Comparison of ENCODE assay signal across 1 cellular context in the genomic region with DNA sequence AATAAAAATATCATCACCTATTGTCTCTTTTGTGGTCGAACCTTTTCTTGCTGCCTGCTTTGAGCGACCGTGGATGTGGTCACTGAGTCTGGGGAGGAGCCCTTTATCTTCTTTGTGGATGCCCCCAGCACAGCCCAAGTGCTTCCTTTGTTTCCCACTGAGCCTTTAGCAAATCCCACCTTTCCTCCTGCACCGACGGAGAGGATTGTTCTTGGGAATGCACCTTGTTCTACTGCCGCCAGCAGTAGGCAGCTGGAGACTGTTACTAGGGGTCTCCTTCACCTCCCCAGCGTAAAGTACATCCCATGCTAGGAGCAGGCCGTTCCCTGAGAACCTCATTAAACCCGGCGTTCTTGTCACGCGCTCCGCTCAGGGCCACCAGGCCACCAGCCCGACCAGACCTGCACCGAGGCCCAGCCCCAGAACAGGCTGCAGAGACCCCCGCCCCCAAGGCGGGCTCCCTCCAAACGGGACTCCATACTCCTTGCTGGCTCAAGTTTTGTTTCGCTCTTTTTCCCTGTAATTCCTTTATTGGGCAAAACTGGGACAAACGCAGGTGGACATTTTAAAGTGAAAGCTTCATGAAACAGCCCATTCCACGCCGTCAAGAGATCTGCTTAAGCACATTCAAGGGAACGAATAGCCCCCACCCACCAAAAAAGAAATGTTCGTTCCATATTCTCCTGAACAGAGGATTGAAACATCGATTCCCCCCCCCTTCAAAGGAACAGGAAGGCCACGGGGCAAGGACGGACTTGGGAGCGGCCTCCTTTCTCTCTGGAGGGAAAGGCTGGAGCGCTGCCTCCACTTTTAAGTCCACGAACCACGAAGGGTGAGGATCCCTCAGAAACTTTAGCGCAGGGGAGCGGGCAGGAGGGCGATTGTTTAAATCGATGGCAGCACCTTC.
A peak's percentile ranks its signal among the peaks of the same experiment; 100 is the strongest.
TF ChIP-seq lines count a peak whose summit lies in the region.

No MANE protein-coding gene starts in this region.

TF ChIP-seq in HepG2, 621 proteins besides CTCF, POLR2A, EP300 and RAD21 (continued from another document and continues in another):
- no peak for TF ChIP-seq NFIB (CRISPR knock-in tag; IDR thresholded peaks at IDR 0.05; ENCODE audit: borderline replicate concordance)
- TF ChIP-seq EHMT2 (IDR thresholded peaks at IDR 0.05; ENCODE audit: borderline replicate concordance, low read depth, low read length), result no peak
- no peak for TF ChIP-seq ZNF329 (CRISPR knock-in tag; IDR thresholded peaks at IDR 0.05; ENCODE audit: low read depth)
- no peak for TF ChIP-seq ZNF567 (CRISPR knock-in tag; IDR thresholded peaks at IDR 0.05; ENCODE audit: borderline replicate concordance)
- TF ChIP-seq, protein P1, sequence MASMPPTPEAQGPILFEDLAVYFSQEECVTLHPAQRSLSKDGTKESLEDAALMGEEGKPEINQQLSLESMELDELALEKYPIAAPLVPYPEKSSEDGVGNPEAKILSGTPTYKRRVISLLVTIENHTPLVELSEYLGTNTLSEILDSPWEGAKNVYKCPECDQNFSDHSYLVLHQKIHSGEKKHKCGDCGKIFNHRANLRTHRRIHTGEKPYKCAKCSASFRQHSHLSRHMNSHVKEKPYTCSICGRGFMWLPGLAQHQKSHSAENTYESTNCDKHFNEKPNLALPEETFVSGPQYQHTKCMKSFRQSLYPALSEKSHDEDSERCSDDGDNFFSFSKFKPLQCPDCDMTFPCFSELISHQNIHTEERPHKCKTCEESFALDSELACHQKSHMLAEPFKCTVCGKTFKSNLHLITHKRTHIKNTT (CRISPR knock-in tag; IDR thresholded peaks at IDR 0.05), result no peak
- TF ChIP-seq, protein P2, sequence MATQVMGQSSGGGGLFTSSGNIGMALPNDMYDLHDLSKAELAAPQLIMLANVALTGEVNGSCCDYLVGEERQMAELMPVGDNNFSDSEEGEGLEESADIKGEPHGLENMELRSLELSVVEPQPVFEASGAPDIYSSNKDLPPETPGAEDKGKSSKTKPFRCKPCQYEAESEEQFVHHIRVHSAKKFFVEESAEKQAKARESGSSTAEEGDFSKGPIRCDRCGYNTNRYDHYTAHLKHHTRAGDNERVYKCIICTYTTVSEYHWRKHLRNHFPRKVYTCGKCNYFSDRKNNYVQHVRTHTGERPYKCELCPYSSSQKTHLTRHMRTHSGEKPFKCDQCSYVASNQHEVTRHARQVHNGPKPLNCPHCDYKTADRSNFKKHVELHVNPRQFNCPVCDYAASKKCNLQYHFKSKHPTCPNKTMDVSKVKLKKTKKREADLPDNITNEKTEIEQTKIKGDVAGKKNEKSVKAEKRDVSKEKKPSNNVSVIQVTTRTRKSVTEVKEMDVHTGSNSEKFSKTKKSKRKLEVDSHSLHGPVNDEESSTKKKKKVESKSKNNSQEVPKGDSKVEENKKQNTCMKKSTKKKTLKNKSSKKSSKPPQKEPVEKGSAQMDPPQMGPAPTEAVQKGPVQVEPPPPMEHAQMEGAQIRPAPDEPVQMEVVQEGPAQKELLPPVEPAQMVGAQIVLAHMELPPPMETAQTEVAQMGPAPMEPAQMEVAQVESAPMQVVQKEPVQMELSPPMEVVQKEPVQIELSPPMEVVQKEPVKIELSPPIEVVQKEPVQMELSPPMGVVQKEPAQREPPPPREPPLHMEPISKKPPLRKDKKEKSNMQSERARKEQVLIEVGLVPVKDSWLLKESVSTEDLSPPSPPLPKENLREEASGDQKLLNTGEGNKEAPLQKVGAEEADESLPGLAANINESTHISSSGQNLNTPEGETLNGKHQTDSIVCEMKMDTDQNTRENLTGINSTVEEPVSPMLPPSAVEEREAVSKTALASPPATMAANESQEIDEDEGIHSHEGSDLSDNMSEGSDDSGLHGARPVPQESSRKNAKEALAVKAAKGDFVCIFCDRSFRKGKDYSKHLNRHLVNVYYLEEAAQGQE (IDR thresholded peaks at IDR 0.05; ENCODE audit: borderline replicate concordance in 1 of 2, low read depth in 1 of 2, low read length in 2 of 2), result peak in 1 of 2 experiments; percentile 7; a peak in 2 of 4 replicates
- TF ChIP-seq TAF1 (CRISPR knock-in tag; IDR thresholded peaks at IDR 0.05), result no peak
- no peak for TF ChIP-seq ARNT2 (CRISPR knock-in tag; IDR thresholded peaks at IDR 0.05; ENCODE audit: low read depth)
- TF ChIP-seq ZNF672 (CRISPR knock-in tag; IDR thresholded peaks at IDR 0.05), result no peak
- 0 out of 2 replicates have a peak, but pooled peaks have one; percentile 4 for TF ChIP-seq TOE1 (CRISPR knock-in tag; IDR thresholded peaks at IDR 0.05)
- TF ChIP-seq, protein P3, sequence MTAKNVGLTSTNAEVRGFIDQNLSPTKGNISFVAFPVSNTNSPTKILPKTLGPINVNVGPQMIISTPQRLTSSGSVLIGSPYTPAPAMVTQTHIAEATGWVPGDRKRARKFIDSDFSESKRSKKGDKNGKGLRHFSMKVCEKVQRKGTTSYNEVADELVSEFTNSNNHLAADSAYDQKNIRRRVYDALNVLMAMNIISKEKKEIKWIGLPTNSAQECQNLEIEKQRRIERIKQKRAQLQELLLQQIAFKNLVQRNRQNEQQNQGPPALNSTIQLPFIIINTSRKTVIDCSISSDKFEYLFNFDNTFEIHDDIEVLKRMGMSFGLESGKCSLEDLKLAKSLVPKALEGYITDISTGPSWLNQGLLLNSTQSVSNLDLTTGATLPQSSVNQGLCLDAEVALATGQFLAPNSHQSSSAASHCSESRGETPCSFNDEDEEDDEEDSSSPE (CRISPR knock-in tag; IDR thresholded peaks at IDR 0.05), result no peak; the same call in 1 of the 2 replicates
- TF ChIP-seq ZMYM2 (CRISPR knock-in tag; IDR thresholded peaks at IDR 0.05), result no peak
- peak; percentile 17; the same call in 1 of the 2 replicates for TF ChIP-seq SOX5 (CRISPR knock-in tag; IDR thresholded peaks at IDR 0.05; ENCODE audit: borderline replicate concordance)
- no peak for TF ChIP-seq ZNF460 (CRISPR knock-in tag; IDR thresholded peaks at IDR 0.05; ENCODE audit: borderline replicate concordance)
- TF ChIP-seq SMAD3 (CRISPR knock-in tag; IDR thresholded peaks at IDR 0.05), result no peak
- no peak for TF ChIP-seq PRMT3 (CRISPR knock-in tag; IDR thresholded peaks at IDR 0.05; ENCODE audit: borderline replicate concordance, low read depth)
- 0 out of 2 replicates have a peak, but pooled peaks have one; percentile 37 for TF ChIP-seq ZNF577 (CRISPR knock-in tag; IDR thresholded peaks at IDR 0.05; ENCODE audit: borderline replicate concordance, low read depth)
- TF ChIP-seq, protein P4, sequence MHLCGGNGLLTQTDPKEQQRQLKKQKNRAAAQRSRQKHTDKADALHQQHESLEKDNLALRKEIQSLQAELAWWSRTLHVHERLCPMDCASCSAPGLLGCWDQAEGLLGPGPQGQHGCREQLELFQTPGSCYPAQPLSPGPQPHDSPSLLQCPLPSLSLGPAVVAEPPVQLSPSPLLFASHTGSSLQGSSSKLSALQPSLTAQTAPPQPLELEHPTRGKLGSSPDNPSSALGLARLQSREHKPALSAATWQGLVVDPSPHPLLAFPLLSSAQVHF (CRISPR knock-in tag; IDR thresholded peaks at IDR 0.05), result no peak
- no peak for TF ChIP-seq ZNF530 (CRISPR knock-in tag; IDR thresholded peaks at IDR 0.05; ENCODE audit: low read depth)
- no peak for TF ChIP-seq ZMAT3 (CRISPR knock-in tag; conservative IDR thresholded peaks at IDR 0.05)
- no peak for TF ChIP-seq REXO4 (CRISPR knock-in tag; IDR thresholded peaks at IDR 0.05; ENCODE audit: borderline replicate concordance)
- TF ChIP-seq CENPX (CRISPR knock-in tag; IDR thresholded peaks at IDR 0.05), result no peak
- TF ChIP-seq ZNF33A (CRISPR knock-in tag; IDR thresholded peaks at IDR 0.05; ENCODE audit: borderline replicate concordance), result 0 out of 2 replicates have a peak, but pooled peaks have one; percentile 97
- TF ChIP-seq ZNF432 (CRISPR knock-in tag; IDR thresholded peaks at IDR 0.05; ENCODE audit: borderline replicate concordance), result no peak
- no peak for TF ChIP-seq KDM6A (CRISPR knock-in tag; IDR thresholded peaks at IDR 0.05; ENCODE audit: low read depth)
- TF ChIP-seq, protein P5, sequence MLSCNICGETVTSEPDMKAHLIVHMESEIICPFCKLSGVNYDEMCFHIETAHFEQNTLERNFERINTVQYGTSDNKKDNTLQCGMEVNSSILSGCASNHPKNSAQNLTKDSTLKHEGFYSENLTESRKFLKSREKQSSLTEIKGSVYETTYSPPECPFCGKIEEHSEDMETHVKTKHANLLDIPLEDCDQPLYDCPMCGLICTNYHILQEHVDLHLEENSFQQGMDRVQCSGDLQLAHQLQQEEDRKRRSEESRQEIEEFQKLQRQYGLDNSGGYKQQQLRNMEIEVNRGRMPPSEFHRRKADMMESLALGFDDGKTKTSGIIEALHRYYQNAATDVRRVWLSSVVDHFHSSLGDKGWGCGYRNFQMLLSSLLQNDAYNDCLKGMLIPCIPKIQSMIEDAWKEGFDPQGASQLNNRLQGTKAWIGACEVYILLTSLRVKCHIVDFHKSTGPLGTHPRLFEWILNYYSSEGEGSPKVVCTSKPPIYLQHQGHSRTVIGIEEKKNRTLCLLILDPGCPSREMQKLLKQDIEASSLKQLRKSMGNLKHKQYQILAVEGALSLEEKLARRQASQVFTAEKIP (CRISPR knock-in tag; IDR thresholded peaks at IDR 0.05; ENCODE audit: borderline replicate concordance), result no peak
- TF ChIP-seq GATAD1 (CRISPR knock-in tag; IDR thresholded peaks at IDR 0.05), result no peak
- TF ChIP-seq STAG1 (CRISPR knock-in tag; IDR thresholded peaks at IDR 0.05), result peak; percentile 58
- 0 out of 2 replicates have a peak, but pooled peaks have one; percentile 31 for TF ChIP-seq KLF11 (CRISPR knock-in tag; IDR thresholded peaks at IDR 0.05)
- TF ChIP-seq GTF3A (CRISPR knock-in tag; conservative IDR thresholded peaks at IDR 0.05), result 0 out of 2 replicates have a peak, but pooled peaks have one; percentile 14
- 0 out of 2 replicates have a peak, but pooled peaks have one; percentile 41 for TF ChIP-seq ZFP1 (CRISPR knock-in tag; IDR thresholded peaks at IDR 0.05)
- no peak for TF ChIP-seq KDM5B (CRISPR knock-in tag; IDR thresholded peaks at IDR 0.05; ENCODE audit: borderline replicate concordance)
- TF ChIP-seq ZNF775 (CRISPR knock-in tag; IDR thresholded peaks at IDR 0.05; ENCODE audit: borderline replicate concordance), result no peak
- TF ChIP-seq, protein P6, sequence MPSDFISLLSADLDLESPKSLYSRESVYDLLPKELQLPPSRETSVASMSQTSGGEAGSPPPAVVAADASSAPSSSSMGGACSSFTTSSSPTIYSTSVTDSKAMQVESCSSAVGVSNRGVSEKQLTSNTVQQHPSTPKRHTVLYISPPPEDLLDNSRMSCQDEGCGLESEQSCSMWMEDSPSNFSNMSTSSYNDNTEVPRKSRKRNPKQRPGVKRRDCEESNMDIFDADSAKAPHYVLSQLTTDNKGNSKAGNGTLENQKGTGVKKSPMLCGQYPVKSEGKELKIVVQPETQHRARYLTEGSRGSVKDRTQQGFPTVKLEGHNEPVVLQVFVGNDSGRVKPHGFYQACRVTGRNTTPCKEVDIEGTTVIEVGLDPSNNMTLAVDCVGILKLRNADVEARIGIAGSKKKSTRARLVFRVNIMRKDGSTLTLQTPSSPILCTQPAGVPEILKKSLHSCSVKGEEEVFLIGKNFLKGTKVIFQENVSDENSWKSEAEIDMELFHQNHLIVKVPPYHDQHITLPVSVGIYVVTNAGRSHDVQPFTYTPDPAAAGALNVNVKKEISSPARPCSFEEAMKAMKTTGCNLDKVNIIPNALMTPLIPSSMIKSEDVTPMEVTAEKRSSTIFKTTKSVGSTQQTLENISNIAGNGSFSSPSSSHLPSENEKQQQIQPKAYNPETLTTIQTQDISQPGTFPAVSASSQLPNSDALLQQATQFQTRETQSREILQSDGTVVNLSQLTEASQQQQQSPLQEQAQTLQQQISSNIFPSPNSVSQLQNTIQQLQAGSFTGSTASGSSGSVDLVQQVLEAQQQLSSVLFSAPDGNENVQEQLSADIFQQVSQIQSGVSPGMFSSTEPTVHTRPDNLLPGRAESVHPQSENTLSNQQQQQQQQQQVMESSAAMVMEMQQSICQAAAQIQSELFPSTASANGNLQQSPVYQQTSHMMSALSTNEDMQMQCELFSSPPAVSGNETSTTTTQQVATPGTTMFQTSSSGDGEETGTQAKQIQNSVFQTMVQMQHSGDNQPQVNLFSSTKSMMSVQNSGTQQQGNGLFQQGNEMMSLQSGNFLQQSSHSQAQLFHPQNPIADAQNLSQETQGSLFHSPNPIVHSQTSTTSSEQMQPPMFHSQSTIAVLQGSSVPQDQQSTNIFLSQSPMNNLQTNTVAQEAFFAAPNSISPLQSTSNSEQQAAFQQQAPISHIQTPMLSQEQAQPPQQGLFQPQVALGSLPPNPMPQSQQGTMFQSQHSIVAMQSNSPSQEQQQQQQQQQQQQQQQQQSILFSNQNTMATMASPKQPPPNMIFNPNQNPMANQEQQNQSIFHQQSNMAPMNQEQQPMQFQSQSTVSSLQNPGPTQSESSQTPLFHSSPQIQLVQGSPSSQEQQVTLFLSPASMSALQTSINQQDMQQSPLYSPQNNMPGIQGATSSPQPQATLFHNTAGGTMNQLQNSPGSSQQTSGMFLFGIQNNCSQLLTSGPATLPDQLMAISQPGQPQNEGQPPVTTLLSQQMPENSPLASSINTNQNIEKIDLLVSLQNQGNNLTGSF (CRISPR knock-in tag; IDR thresholded peaks at IDR 0.05), result no peak; the same call in 1 of the 2 replicates
- TF ChIP-seq, protein P7, sequence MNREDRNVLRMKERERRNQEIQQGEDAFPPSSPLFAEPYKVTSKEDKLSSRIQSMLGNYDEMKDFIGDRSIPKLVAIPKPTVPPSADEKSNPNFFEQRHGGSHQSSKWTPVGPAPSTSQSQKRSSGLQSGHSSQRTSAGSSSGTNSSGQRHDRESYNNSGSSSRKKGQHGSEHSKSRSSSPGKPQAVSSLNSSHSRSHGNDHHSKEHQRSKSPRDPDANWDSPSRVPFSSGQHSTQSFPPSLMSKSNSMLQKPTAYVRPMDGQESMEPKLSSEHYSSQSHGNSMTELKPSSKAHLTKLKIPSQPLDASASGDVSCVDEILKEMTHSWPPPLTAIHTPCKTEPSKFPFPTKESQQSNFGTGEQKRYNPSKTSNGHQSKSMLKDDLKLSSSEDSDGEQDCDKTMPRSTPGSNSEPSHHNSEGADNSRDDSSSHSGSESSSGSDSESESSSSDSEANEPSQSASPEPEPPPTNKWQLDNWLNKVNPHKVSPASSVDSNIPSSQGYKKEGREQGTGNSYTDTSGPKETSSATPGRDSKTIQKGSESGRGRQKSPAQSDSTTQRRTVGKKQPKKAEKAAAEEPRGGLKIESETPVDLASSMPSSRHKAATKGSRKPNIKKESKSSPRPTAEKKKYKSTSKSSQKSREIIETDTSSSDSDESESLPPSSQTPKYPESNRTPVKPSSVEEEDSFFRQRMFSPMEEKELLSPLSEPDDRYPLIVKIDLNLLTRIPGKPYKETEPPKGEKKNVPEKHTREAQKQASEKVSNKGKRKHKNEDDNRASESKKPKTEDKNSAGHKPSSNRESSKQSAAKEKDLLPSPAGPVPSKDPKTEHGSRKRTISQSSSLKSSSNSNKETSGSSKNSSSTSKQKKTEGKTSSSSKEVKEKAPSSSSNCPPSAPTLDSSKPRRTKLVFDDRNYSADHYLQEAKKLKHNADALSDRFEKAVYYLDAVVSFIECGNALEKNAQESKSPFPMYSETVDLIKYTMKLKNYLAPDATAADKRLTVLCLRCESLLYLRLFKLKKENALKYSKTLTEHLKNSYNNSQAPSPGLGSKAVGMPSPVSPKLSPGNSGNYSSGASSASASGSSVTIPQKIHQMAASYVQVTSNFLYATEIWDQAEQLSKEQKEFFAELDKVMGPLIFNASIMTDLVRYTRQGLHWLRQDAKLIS (CRISPR knock-in tag; IDR thresholded peaks at IDR 0.05), result no peak
- no peak for TF ChIP-seq ZNF143 (CRISPR knock-in tag; IDR thresholded peaks at IDR 0.05)
- TF ChIP-seq, protein P8, sequence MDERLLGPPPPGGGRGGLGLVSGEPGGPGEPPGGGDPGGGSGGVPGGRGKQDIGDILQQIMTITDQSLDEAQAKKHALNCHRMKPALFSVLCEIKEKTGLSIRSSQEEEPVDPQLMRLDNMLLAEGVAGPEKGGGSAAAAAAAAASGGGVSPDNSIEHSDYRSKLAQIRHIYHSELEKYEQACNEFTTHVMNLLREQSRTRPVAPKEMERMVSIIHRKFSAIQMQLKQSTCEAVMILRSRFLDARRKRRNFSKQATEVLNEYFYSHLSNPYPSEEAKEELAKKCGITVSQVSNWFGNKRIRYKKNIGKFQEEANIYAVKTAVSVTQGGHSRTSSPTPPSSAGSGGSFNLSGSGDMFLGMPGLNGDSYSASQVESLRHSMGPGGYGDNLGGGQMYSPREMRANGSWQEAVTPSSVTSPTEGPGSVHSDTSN (CRISPR knock-in tag; IDR thresholded peaks at IDR 0.05), result no peak
- TF ChIP-seq ZNF790 (CRISPR knock-in tag; IDR thresholded peaks at IDR 0.05; ENCODE audit: borderline replicate concordance), result no peak
